1 cellular context compared by ENCODE assay signal in the genomic region with DNA sequence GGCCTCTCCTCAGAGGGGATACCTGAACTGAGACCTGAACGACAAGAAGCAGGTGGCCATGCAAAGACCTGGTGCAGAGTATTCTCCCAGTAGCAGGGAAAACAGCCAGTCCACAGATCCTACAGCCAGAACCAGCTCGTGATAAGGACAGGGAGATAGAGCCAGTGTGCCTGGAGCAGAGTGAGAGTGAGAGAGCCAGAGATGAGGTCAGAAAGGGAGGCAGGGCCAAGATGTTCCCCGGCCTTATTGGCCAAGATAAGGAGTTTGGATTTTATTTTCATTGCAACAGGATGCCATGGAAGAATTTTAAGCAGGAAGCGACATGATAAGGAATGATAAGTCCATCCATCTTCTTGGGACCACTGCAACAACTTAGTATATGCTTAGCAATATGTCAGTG.
TF ChIP-seq lines count a peak whose summit lies in the region.

No MANE protein-coding gene starts in this region.

TF ChIP-seq in SK-N-SH treated with all-trans-retinoic acid at 6 μM for 48 hours, 23 proteins besides CTCF, POLR2A, EP300 and RAD21 (continued from another document):
- TF ChIP-seq TSHZ2 (CRISPR knock-in tag; IDR thresholded peaks at IDR 0.05) (0 out of 2 replicates have a peak, but pooled peaks have one; percentile 25), CSDC2 (CRISPR knock-in tag; IDR thresholded peaks at IDR 0.05) (no peak), ISL1 (CRISPR knock-in tag; IDR thresholded peaks at IDR 0.05) (peak; percentile 61), ZFP30 (CRISPR knock-in tag; IDR thresholded peaks at IDR 0.05) (no peak)
